Comparison of ENCODE assay signal across 1 cellular context in the genomic region with DNA sequence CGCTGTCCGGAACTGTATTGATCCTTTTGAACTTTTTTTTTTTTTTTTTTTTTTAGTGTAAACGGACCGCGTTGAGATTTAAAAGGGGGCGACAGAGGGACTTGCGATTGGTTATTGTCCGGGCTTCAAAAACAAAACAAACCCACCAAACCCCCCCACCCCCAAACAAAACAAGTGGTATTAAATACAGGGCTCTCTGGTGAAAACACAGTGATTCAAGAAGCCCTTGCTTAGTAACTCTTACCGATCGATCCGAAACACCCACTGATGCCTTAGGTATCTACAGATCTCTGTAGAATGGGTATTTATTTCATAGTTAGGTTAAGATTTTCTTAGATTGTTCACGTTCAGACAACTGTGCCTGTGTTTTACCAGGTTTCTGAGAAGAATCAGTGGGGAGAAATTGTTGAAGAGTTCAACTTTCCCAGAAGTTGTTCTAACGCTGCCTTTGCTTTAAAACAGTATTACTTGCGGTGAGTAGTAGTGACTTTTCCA.
TF ChIP-seq lines count a peak whose summit lies in the region.

No MANE protein-coding gene starts in this region.

TF ChIP-seq in H1, 55 proteins besides CTCF, POLR2A, EP300 and RAD21 (continued from another document):
- TF ChIP-seq, protein P1, sequence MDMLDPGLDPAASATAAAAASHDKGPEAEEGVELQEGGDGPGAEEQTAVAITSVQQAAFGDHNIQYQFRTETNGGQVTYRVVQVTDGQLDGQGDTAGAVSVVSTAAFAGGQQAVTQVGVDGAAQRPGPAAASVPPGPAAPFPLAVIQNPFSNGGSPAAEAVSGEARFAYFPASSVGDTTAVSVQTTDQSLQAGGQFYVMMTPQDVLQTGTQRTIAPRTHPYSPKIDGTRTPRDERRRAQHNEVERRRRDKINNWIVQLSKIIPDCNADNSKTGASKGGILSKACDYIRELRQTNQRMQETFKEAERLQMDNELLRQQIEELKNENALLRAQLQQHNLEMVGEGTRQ (IDR thresholded peaks at IDR 0.05; ENCODE audit: low read length), result no peak
- TF ChIP-seq EGR1 (IDR thresholded peaks at IDR 0.05; ENCODE audit: borderline replicate concordance, low read depth, low read length) (no peak), SUZ12 (IDR thresholded peaks at IDR 0.05; ENCODE audit: low read length) (no peak), TAF1 (IDR thresholded peaks at IDR 0.05; ENCODE audit: low read depth, low read length) (no peak; the same call in 1 of the 2 replicates), CBX5 (IDR thresholded peaks at IDR 0.05; ENCODE audit: low read depth, low read length) (no peak), RNF2 (IDR thresholded peaks at IDR 0.05; ENCODE audit: borderline replicate concordance, low read depth, low read length, missing control alignments, poor library complexity, severe bottlenecking) (no peak), CEBPB (IDR thresholded peaks at IDR 0.05; ENCODE audit: low read depth, low read length) (no peak), EZH2 (IDR thresholded peaks at IDR 0.05; ENCODE audit: low read depth, low read length, severe bottlenecking) (no peak), CREB1 (IDR thresholded peaks at IDR 0.05) (no peak), MAFK (IDR thresholded peaks at IDR 0.05; ENCODE audit: low read depth, low read length) (no peak)
TF ChIP-seq in H1: peak in this region for 0.
